Comparison of ENCODE assay signal across 1 cellular context in genomic region chr10:5089869-5090268, GRCh38.
TF ChIP-seq lines count a peak whose summit lies in the region.

No MANE protein-coding gene starts in this region.

TF ChIP-seq in liver, 16 proteins besides CTCF, POLR2A, EP300 and RAD21 (continued from another document):
- TF ChIP-seq ZBTB33 (IDR thresholded peaks at IDR 0.05) (no peak), JUND (IDR thresholded peaks at IDR 0.05) (no peak), HNF4G (IDR thresholded peaks at IDR 0.05) (no peak), EGR1 (IDR thresholded peaks at IDR 0.05; ENCODE audit: low read depth in 2 of 2) (no peak)
